26 cellular contexts compared by ENCODE assay signal in the genomic region with DNA sequence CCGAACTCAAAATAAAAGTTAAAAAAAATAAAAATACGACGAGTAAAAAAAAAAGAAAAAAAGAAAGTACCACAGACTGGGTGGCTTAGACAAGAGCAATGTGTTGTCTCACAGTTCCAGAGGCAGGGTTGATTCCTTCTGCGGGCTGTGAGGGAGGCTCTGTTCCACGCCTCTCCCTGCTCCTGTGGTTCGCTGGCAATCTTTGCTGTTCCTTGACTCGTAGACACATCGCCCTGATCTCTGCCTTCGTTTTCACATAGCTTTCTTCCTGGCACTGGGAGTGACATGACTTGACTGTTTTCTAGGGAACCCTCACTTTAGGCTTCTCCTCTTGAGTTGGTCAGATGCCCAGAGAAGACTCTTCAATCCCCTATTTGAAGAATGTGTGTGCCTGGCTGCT.
DNase-seq lines count a peak whose midpoint lies in the region; ATAC-seq, FAIRE-seq and TF ChIP-seq lines count a peak whose summit lies in the region.
"Had no signal": no experiment of that assay in that cellular context is flagged by ENCODE, and none has a peak within 500 bp of the region (broad histone marks: within the 10 kb centered on the region; RNA-seq: fewer than 3 reads in every experiment).

No MANE protein-coding gene starts in this region.

- POLR2A ChIA-PET in HepG2 (lab: Yijun Ruan, JAX), result no interaction called here

- H4K20me1 ChIP-seq in GM23248 (ENCODE audit: insufficient read depth) (no peaks in the 10 kb centered on the region), HepG2 (ENCODE audit: insufficient read depth, low read length) (no peaks in the 10 kb centered on the region)

- H3K4me2 ChIP-seq in GM23248 (ENCODE audit: unreplicated experiment), result peak overlapping the region; percentile 92
- no peak overlapping the region for H3K4me2 ChIP-seq in HepG2 (ENCODE audit: low read depth, low read length)
- H3K4me2 ChIP-seq: smooth muscle cell had no signal

- no peaks in the 10 kb centered on the region for H3F3A ChIP-seq in GM23248 (ENCODE audit: insufficient read depth)

- in situ Hi-C loops in GM23248 (cut with MboI) (no loop called here), HepG2 (cut with HindIII; ENCODE audit: extremely low pct_ligation_motif_present, low pct_unique_long_range_greater_than_20kb) (no loop called here)

- TF ChIP-seq CTCF in esophagus muscularis mucosa (IDR thresholded peaks at IDR 0.05), result no peak
- no peak for TF ChIP-seq CTCF in mucosa of descending colon (IDR thresholded peaks at IDR 0.05)
- no peak for TF ChIP-seq CTCF in HepG2 (CRISPR knock-in tag; IDR thresholded peaks at IDR 0.05)

- H3K36me3 ChIP-seq in GM23248 (ENCODE audit: low read depth) (no peaks in the 10 kb centered on the region), esophagus muscularis mucosa (no peaks in the 10 kb centered on the region), mucosa of descending colon (ENCODE audit: low read depth) (no peaks in the 10 kb centered on the region), stomach smooth muscle (ENCODE audit: control insufficient read depth in 2 of 2, insufficient read depth in 2 of 2, low read length in 2 of 2) (no peaks in the 10 kb centered on the region), HepG2 (replicated peaks in 1 of 2; ENCODE audit: control insufficient read depth in 1 of 2, insufficient read depth in 2 of 2, low read length in 2 of 2) (no peaks in the 10 kb centered on the region)
- H3K36me3 ChIP-seq: brain microvascular endothelial cell, vagina had no signal

- H3K4me1 ChIP-seq in GM23248 (ENCODE audit: insufficient read depth) (0 out of 2 replicates have a peak, but pooled peaks cover 7% of the 10 kb centered on the region), esophagus muscularis mucosa (peaks cover 0 to 7% (median 0%) of the 10 kb centered on the region in 4 donors), mucosa of descending colon (ENCODE audit: low read depth) (no peaks in the 10 kb centered on the region), stomach smooth muscle (ENCODE audit: control insufficient read depth, insufficient read depth, low read length) (no peaks in the 10 kb centered on the region), HepG2 (ENCODE audit: insufficient read depth, low read length) (no peaks in the 10 kb centered on the region)

- H3K4me1 Mint-ChIP-seq in activated T-helper 17 cell treated with anti-CD3 and anti-CD28 coated beads, Interleukin-2, amount 50 U/mL, for 72 hours, result no peaks in the 10 kb centered on the region
- H3K4me1 Mint-ChIP-seq: neural crest cell had no signal

- CTCF ChIA-PET in HepG2 (lab: Yijun Ruan, JAX; ENCODE audit: low intra/inter-chr PET ratio, low total read pairs), result no interaction called here

- no TSS peak for BruUV-seq in HepG2 (replicated peaks; lab: Mats Ljungman, UMichigan)

- no peak for FAIRE-seq in HepG2 (lab: Jason Lieb, UNC)
- FAIRE-seq: colon, GM12891 had no signal

- no peaks in the 10 kb centered on the region for H3K36me3 Mint-ChIP-seq in activated T-helper 17 cell treated with anti-CD3 and anti-CD28 coated beads, Interleukin-2, amount 50 U/mL, for 72 hours (ENCODE audit: low read depth)

- H3K4me3 ChIP-seq in GM23248 (peak overlapping the region; percentile 69), esophagus muscularis mucosa (peak overlapping the region; percentile 3 to 30 (median 16)), mucosa of descending colon (no peak overlapping the region), stomach smooth muscle (ENCODE audit: low read length in 2 of 2) (peak overlapping the region in 1 of 2 donors; percentile 44), HepG2 (replicated peaks in 1 of 3; ENCODE audit: insufficient read depth in 1 of 3, low read depth in 2 of 3, low read length in 3 of 3) (no peak overlapping the region)
- H3K4me3 ChIP-seq: smooth muscle cell, vagina had no signal

- 3 to 4% methylated on average over 9 of the region's 9 CpGs for WGBS in GM23248 (ENCODE audit: low coverage in 1 of 2, low lambda C conversion rate in 2 of 2, missing lambda C conversion rate in 2 of 2), 2 experiments
- 77% methylated on average over 9 of the region's 9 CpGs for WGBS in esophagus muscularis mucosa
- 15% methylated on average over 9 of the region's 9 CpGs for WGBS in HepG2 (ENCODE audit: low lambda C conversion rate)

- H2AFZ ChIP-seq in GM23248 (peak overlapping the region; percentile 92), HepG2 (ENCODE audit: low read length) (no peak overlapping the region)

- H3K9me3 ChIP-seq in GM23248 (ENCODE audit: low read depth) (no peaks in the 10 kb centered on the region), esophagus muscularis mucosa (no peaks in the 10 kb centered on the region), mucosa of descending colon (no peaks in the 10 kb centered on the region), stomach smooth muscle (ENCODE audit: control insufficient read depth in 2 of 2, low read length in 2 of 2) (no peaks in the 10 kb centered on the region), HepG2 (ENCODE audit: low read length) (no peaks in the 10 kb centered on the region)
- H3K9me3 ChIP-seq: vagina had no signal

- no peaks in the 10 kb centered on the region for H3K9me3 Mint-ChIP-seq in activated T-helper 17 cell treated with anti-CD3 and anti-CD28 coated beads, Interleukin-2, amount 50 U/mL, for 72 hours
- H3K9me3 Mint-ChIP-seq: effector memory CD8-positive, alpha-beta T cell; neural crest cell had no signal

- DNase-seq in GM23248, result peak; percentile 72
- DNase-seq in esophagus muscularis mucosa (ENCODE audit: extremely low spot score), result no peak
- DNase-seq in mucosa of descending colon, result peak in 1 of 3 donors; percentile 18
- no peak for DNase-seq in NCI-H2107 treated with DMSO at 0.1 percent for 48 hours (lab: John Stamatoyannopoulos, UW; ENCODE audit: unreplicated experiment)
- DNase-seq in HepG2 (ENCODE audit: low spot score), result no peak
- DNase-seq: activated CD4-positive, alpha-beta T cell treated with anti-CD3 and anti-CD28 coated beads for 1 hour; activated gamma-delta T cell; brain microvascular endothelial cell; Calu3; effector memory CD8-positive, alpha-beta T cell; glutamatergic neuron; HCEC 1CT; NCI-H2029 treated with DMSO at 0.1 percent for 48 hours; NCI-H345; NCI-H774; T-helper 17 cell had no signal

- H3K27me3 Mint-ChIP-seq in activated T-helper 17 cell treated with anti-CD3 and anti-CD28 coated beads, Interleukin-2, amount 50 U/mL, for 72 hours, result peaks cover 12% of the 10 kb centered on the region

- H3K27ac Mint-ChIP-seq in activated T-helper 17 cell treated with anti-CD3 and anti-CD28 coated beads, Interleukin-2, amount 50 U/mL, for 72 hours, result no peak overlapping the region
- H3K27ac Mint-ChIP-seq: effector memory CD8-positive, alpha-beta T cell; progenitor cell of endocrine pancreas; T-helper 17 cell had no signal

- no peak for TF ChIP-seq RAD21 in HepG2 (CRISPR knock-in tag; IDR thresholded peaks at IDR 0.05)

- intact Hi-C loops in esophagus muscularis mucosa (cut with DNase I), result no loop called here
- intact Hi-C loops in mucosa of descending colon (cut with DNase I, micrococcal nuclease), result no loop called here
- intact Hi-C loops in HepG2 (cut with micrococcal nuclease; ENCODE audit: unreplicated experiment), result no loop called here

- H3K79me2 ChIP-seq in GM23248 (ENCODE audit: insufficient read depth), result no peaks in the 10 kb centered on the region
- no peaks in the 10 kb centered on the region for H3K79me2 ChIP-seq in HepG2 (ENCODE audit: insufficient read depth, low read length)

- H3K27me3 ChIP-seq in GM23248 (replicated peaks; ENCODE audit: insufficient read depth) (no peaks in the 10 kb centered on the region), esophagus muscularis mucosa (no peaks in the 10 kb centered on the region), stomach smooth muscle (ENCODE audit: control insufficient read depth in 1 of 2, insufficient read depth in 2 of 2, low read length in 2 of 2) (no peaks in the 10 kb centered on the region), HepG2 (ENCODE audit: control insufficient read depth in 1 of 2, insufficient read depth in 2 of 2, low read length in 2 of 2) (peaks cover 0 to 10% of the 10 kb centered on the region in 2 experiments; a peak in 4 of 5 replicates)
- H3K27me3 ChIP-seq: brain microvascular endothelial cell, vagina had no signal

- TF ChIP-seq POLR2A in esophagus muscularis mucosa (IDR thresholded peaks at IDR 0.05; ENCODE audit: low read depth) (no peak), HepG2 (IDR thresholded peaks at IDR 0.05; ENCODE audit: insufficient read depth in 1 of 2, low read depth in 2 of 2, low read length in 2 of 2) (no peak)

- no peak overlapping the region for H3K27ac ChIP-seq in GM23248
- H3K27ac ChIP-seq in esophagus muscularis mucosa (replicated peaks in 1 of 4), result peak overlapping the region; percentile 45 to 62 (median 54)
- peak overlapping the region; percentile 6 for H3K27ac ChIP-seq in stomach smooth muscle (ENCODE audit: low read length)
- H3K27ac ChIP-seq in HepG2 (ENCODE audit: extremely low read length, insufficient read depth, low read length), result no peak overlapping the region
- H3K27ac ChIP-seq: brain microvascular endothelial cell, C4-2B, vagina had no signal

- TF ChIP-seq EP300 in esophagus muscularis mucosa (IDR thresholded peaks at IDR 0.05), result no peak
- TF ChIP-seq EP300 in HepG2 (IDR thresholded peaks at IDR 0.05; ENCODE audit: low read depth in 2 of 2, low read length in 2 of 2), result no peak
- TF ChIP-seq EP300 in HepG2 (CRISPR knock-in tag; IDR thresholded peaks at IDR 0.05; ENCODE audit: borderline replicate concordance), result no peak

- ATAC-seq in mucosa of descending colon (peak; percentile 31), GM21360 (IDR thresholded peaks at IDR 0.05; ENCODE audit: unreplicated experiment) (no peak), HepG2 (no peak)
- ATAC-seq in activated T-helper 17 cell treated with anti-CD3 and anti-CD28 coated beads, Interleukin-2, amount 50 U/mL, for 72 hours (replicated peaks), result no peak
- ATAC-seq: effector memory CD8-positive, alpha-beta T cell; T-helper 17 cell had no signal

- H3K4me3 Mint-ChIP-seq in activated T-helper 17 cell treated with anti-CD3 and anti-CD28 coated beads, Interleukin-2, amount 50 U/mL, for 72 hours, result no peak overlapping the region
- H3K4me3 Mint-ChIP-seq: effector memory CD8-positive, alpha-beta T cell; neural crest cell; T-helper 17 cell had no signal

- no peaks in the 10 kb centered on the region for H3K9me2 ChIP-seq in GM23248 (ENCODE audit: insufficient read depth)

- H3K9ac ChIP-seq in GM23248, result peak overlapping the region; percentile 53
- no peak overlapping the region for H3K9ac ChIP-seq in stomach smooth muscle (ENCODE audit: low read length in 2 of 2)
- no peak overlapping the region for H3K9ac ChIP-seq in HepG2 (ENCODE audit: insufficient read depth, low read depth, low read length)

TF ChIP-seq in HepG2, 621 proteins besides CTCF, POLR2A, EP300 and RAD21:
- TF ChIP-seq NFYC (CRISPR knock-in tag; IDR thresholded peaks at IDR 0.05), result no peak
- no peak for TF ChIP-seq BCL6 (CRISPR knock-in tag; IDR thresholded peaks at IDR 0.05)
- TF ChIP-seq SIX4 (CRISPR knock-in tag; IDR thresholded peaks at IDR 0.05), result no peak

Comparison
In these comparisons a context has a peak if more than half of its experiments do, and no peak if none do; other contexts are left out.
1. H3K27ac ChIP-seq: peak in esophagus muscularis mucosa (4 of 4) and stomach smooth muscle (single experiment); none in GM23248 (single experiment) and HepG2 (single experiment).
2. H3K4me3 ChIP-seq: peak in GM23248 (single experiment) and esophagus muscularis mucosa (4 of 4); none in mucosa of descending colon (single experiment) and HepG2 (0 of 3).